Comparison of ENCODE assay signal across 11 cellular contexts in the genomic region with DNA sequence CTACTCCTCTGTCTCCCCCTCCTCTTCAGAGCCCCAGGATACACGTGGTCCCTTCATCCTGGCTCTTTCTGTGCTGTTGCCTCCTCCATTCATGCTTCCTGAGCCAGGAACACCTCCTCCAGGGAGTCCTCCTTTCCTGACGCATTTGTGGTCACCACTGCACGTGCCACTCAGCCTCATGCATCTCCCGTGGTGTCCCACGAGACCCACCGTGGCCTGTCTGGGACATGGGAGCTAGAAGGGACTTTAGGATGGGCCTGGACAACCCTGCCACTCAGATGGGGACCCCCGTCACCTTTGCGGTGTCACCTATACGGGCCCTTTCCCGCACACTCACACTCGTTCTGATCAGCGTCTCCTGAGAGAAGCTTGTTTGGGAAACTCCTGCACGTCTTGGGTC. TPM values are rescaled to one million over a fixed set of nuclear protein-coding genes. Genes with fewer than 3 reads are reported as not detected.
DNase-seq lines count a peak whose midpoint lies in the region; ATAC-seq and TF ChIP-seq lines count a peak whose summit lies in the region.
"Had no signal": no experiment of that assay in that cellular context is flagged by ENCODE, and none has a peak within 500 bp of the region (broad histone marks: within the 10 kb centered on the region; RNA-seq: fewer than 3 reads in every experiment).

No MANE protein-coding gene starts in this region.

- TF ChIP-seq CTCF in ascending aorta (IDR thresholded peaks at IDR 0.05), result no peak
- TF ChIP-seq CTCF in lower lobe of right lung (IDR thresholded peaks at IDR 0.05), result no peak

- peak overlapping the region; percentile 89 for H3K27ac Mint-ChIP-seq in T-helper 2 cell treated with Interferon-gamma antibody and Interleukin-4, amounts not matched to agents 5 μg/mL and 100 μg/mL, for 36 hours

- H3K27me3 Mint-ChIP-seq in T-helper 2 cell treated with Interferon-gamma antibody and Interleukin-4, amounts not matched to agents 5 μg/mL and 100 μg/mL, for 36 hours (ENCODE audit: low read depth), result no peaks in the 10 kb centered on the region

- H3K4me1 Mint-ChIP-seq in T-helper 2 cell treated with Interferon-gamma antibody and Interleukin-4, amounts not matched to agents 5 μg/mL and 100 μg/mL, for 36 hours (ENCODE audit: low read depth), result peaks cover 89% of the 10 kb centered on the region

- H3K36me3 ChIP-seq in ascending aorta (no peaks in the 10 kb centered on the region), lower lobe of right lung (no peaks in the 10 kb centered on the region)

- intact Hi-C loops in ascending aorta (cut with DNase I) (loop anchor here (5.0 kb wide), 1 partner anchor 114 kb away; the partner anchor contains the start of gene GNE), lower lobe of right lung (cut with DNase I) (no loop called here), sciatic nerve (cut with DNase I) (no loop called here)

- H3K9me3 Mint-ChIP-seq in T-helper 2 cell treated with Interferon-gamma antibody and Interleukin-4, amounts not matched to agents 5 μg/mL and 100 μg/mL, for 36 hours, result peaks cover 18% of the 10 kb centered on the region

- H3K9me3 ChIP-seq in ascending aorta (no peaks in the 10 kb centered on the region), lower lobe of right lung (no peaks in the 10 kb centered on the region)

- DNase-seq in T-helper 2 cell treated with Interferon-gamma antibody and Interleukin-4, amounts not matched to agents 5 μg/mL and 100 μg/mL, for 36 hours (ENCODE audit: low spot score), result no peak
- no peak for DNase-seq in T-helper 2 cell
- DNase-seq in ascending aorta (ENCODE audit: low spot score in 2 of 2), result no peak
- no peak for DNase-seq in lower lobe of right lung
- DNase-seq in substantia nigra (lab: John Stamatoyannopoulos, UW), result no peak
- no peak for DNase-seq in sciatic nerve (ENCODE audit: low spot score)
- DNase-seq: 8988T, activated gamma-delta T cell treated with Interleukin-2 at 50 U/mL for 16 hours had no signal

- H3K4me3 Mint-ChIP-seq in T-helper 2 cell treated with Interferon-gamma antibody and Interleukin-4, amounts not matched to agents 5 μg/mL and 100 μg/mL, for 36 hours, result peak overlapping the region; percentile 81

- H3K27ac ChIP-seq in ascending aorta (peak overlapping the region; percentile 81 to 86), lower lobe of right lung (peak overlapping the region; percentile 89), substantia nigra (ENCODE audit: low read depth, low read length, poor library complexity, severe bottlenecking) (peak overlapping the region; percentile 74)

- ATAC-seq in lower lobe of right lung, result no peak
- ATAC-seq in esophagus mucosa, result no peak
- no peak for ATAC-seq in sciatic nerve
- ATAC-seq in HG02870 (IDR thresholded peaks at IDR 0.05; ENCODE audit: unreplicated experiment), result no peak

- peaks cover 17 to 34% of the 10 kb centered on the region in 2 donors for H3K4me1 ChIP-seq in ascending aorta
- H3K4me1 ChIP-seq in lower lobe of right lung, result peaks cover 82% of the 10 kb centered on the region

- H3K27me3 ChIP-seq in ascending aorta, result no peaks in the 10 kb centered on the region
- H3K27me3 ChIP-seq in lower lobe of right lung (ENCODE audit: low read depth), result no peaks in the 10 kb centered on the region

- peaks cover 73% of the 10 kb centered on the region for H3K36me3 Mint-ChIP-seq in T-helper 2 cell treated with Interferon-gamma antibody and Interleukin-4, amounts not matched to agents 5 μg/mL and 100 μg/mL, for 36 hours (ENCODE audit: low read depth)

- H3K4me3 ChIP-seq in ascending aorta, result peak overlapping the region; percentile 34 to 56
- H3K4me3 ChIP-seq in lower lobe of right lung, result peak overlapping the region; percentile 44

RNA-seq across cellular contexts. Expression of gene GLIPR2, which starts 6.7 kb away (rescaled TPM):
- total RNA-seq in ascending aorta, result 54.4 TPM
- total RNA-seq in lower lobe of right lung, result 108 TPM
- 8.8 TPM for total RNA-seq in esophagus mucosa
- 14.8 TPM for total RNA-seq in sciatic nerve

RNA-seq across cellular contexts. Expression of gene CCIN, which starts 25.9 kb away (rescaled TPM):
- total RNA-seq in ascending aorta, result not detected
- 0.18 TPM for total RNA-seq in lower lobe of right lung
- not detected for total RNA-seq in esophagus mucosa
- not detected for total RNA-seq in sciatic nerve
- total RNA-seq: NCI-H460 had no signal

RNA-seq across cellular contexts. Expression of gene CLTA, which starts 47.5 kb away (rescaled TPM):
- total RNA-seq in ascending aorta, result 222 TPM
- 177 TPM for total RNA-seq in lower lobe of right lung
- total RNA-seq in esophagus mucosa, result 169 TPM
- total RNA-seq in sciatic nerve, result 103 TPM
